ENCODE assay signal across 1 cellular context in the genomic region with DNA sequence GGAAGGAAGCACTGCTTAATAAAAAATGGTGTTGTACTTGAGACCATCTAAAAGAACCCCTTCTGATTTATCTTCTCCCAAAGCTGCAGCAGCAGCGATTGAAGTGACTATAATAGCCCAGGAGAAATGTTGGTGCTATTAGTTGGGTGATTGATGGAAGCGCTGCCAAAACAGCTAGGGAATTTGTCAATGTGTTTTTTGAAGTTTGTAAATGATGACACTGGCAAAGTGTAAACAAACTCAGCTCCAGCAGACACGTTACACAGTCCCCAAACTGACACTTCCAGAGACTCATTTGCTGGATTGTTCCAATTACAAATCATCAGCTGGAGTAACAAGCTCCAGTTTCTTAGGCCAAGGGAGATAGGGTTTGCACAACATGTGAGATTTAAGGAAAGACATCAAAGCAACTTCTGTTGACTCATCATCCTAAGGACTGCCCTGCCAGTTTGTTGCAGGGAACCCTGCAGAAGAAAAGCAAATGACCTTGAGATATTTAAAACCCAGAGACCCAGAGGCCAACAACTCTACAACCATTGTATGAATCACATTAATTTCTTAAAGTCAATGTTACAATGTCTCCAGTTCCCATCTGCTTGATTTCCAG.
TF ChIP-seq lines count a peak whose summit lies in the region.

No MANE protein-coding gene starts in this region.

TF ChIP-seq in SK-N-SH, 30 proteins besides CTCF, POLR2A, EP300 and RAD21 (continued from another document):
- TF ChIP-seq USF1 (IDR thresholded peaks at IDR 0.05; ENCODE audit: borderline replicate concordance, low read depth) (no peak), RCOR1 (IDR thresholded peaks at IDR 0.05; ENCODE audit: low read length) (no peak), JUND (IDR thresholded peaks at IDR 0.05) (no peak), POLR2AphosphoS5 (IDR thresholded peaks at IDR 0.05; ENCODE audit: low read depth, low read length) (no peak), FOXM1 (IDR thresholded peaks at IDR 0.05; ENCODE audit: low read depth) (no peak), GATA2 (CRISPR knock-in tag; IDR thresholded peaks at IDR 0.05) (no peak), SMC3 (IDR thresholded peaks at IDR 0.05; ENCODE audit: low read depth, low read length) (no peak), GABPA (IDR thresholded peaks at IDR 0.05; ENCODE audit: low read depth) (no peak), EZH2phosphoT487 (IDR thresholded peaks at IDR 0.05; ENCODE audit: borderline replicate concordance, low read depth) (no peak)
- TF ChIP-seq, protein P1, sequence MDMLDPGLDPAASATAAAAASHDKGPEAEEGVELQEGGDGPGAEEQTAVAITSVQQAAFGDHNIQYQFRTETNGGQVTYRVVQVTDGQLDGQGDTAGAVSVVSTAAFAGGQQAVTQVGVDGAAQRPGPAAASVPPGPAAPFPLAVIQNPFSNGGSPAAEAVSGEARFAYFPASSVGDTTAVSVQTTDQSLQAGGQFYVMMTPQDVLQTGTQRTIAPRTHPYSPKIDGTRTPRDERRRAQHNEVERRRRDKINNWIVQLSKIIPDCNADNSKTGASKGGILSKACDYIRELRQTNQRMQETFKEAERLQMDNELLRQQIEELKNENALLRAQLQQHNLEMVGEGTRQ (IDR thresholded peaks at IDR 0.05; ENCODE audit: borderline replicate concordance, low read depth, low read length) = no peak
- TF ChIP-seq, protein P2, sequence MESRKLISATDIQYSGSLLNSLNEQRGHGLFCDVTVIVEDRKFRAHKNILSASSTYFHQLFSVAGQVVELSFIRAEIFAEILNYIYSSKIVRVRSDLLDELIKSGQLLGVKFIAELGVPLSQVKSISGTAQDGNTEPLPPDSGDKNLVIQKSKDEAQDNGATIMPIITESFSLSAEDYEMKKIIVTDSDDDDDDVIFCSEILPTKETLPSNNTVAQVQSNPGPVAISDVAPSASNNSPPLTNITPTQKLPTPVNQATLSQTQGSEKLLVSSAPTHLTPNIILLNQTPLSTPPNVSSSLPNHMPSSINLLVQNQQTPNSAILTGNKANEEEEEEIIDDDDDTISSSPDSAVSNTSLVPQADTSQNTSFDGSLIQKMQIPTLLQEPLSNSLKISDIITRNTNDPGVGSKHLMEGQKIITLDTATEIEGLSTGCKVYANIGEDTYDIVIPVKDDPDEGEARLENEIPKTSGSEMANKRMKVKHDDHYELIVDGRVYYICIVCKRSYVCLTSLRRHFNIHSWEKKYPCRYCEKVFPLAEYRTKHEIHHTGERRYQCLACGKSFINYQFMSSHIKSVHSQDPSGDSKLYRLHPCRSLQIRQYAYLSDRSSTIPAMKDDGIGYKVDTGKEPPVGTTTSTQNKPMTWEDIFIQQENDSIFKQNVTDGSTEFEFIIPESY (IDR thresholded peaks at IDR 0.05; ENCODE audit: borderline replicate concordance, low read depth) = no peak
- TF ChIP-seq, protein P3, sequence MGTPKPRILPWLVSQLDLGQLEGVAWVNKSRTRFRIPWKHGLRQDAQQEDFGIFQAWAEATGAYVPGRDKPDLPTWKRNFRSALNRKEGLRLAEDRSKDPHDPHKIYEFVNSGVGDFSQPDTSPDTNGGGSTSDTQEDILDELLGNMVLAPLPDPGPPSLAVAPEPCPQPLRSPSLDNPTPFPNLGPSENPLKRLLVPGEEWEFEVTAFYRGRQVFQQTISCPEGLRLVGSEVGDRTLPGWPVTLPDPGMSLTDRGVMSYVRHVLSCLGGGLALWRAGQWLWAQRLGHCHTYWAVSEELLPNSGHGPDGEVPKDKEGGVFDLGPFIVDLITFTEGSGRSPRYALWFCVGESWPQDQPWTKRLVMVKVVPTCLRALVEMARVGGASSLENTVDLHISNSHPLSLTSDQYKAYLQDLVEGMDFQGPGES (IDR thresholded peaks at IDR 0.05; ENCODE audit: low read depth, low read length) = no peak
